In the genomic region with DNA sequence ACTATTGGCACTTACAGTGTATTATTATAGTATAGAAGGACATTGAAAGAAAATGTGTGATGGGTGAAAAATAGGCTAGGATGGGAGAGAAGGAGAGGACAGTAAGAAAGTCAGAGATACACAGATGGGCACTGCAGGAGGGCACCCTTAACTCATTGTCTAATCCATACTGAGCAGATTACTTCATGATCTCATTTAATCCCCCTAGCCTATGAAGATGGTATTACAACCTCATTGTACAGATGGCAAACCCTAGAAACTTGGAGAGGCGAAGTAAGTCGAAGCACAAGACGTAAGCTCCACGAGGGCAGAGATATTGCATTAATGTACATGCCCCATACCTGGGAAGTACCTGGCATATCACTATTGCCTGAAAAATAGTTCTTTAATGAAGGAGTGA, we compare ENCODE assay signal across 9 cellular contexts.
DNase-seq lines count a peak whose midpoint lies in the region; ATAC-seq and TF ChIP-seq lines count a peak whose summit lies in the region.
"Had no signal": no experiment of that assay in that cellular context is flagged by ENCODE, and none has a peak within 500 bp of the region (broad histone marks: within the 10 kb centered on the region; RNA-seq: fewer than 3 reads in every experiment).

No MANE protein-coding gene starts in this region.

- intact Hi-C loops in heart right ventricle (cut with DNase I): no loop called here
- intact Hi-C loops in colonic mucosa (cut with DNase I): no loop called here

- no peaks in the 10 kb centered on the region for H3K36me3 ChIP-seq in cardiac muscle cell
- H3K36me3 ChIP-seq in heart right ventricle: no peaks in the 10 kb centered on the region
- H3K36me3 ChIP-seq in Karpas-422 (ENCODE audit: insufficient read depth, low read length): no peaks in the 10 kb centered on the region
- no peaks in the 10 kb centered on the region for H3K36me3 ChIP-seq in colonic mucosa

- no peaks in the 10 kb centered on the region for H4K20me1 ChIP-seq in Karpas-422 (ENCODE audit: insufficient read depth, low read depth, low read length)

- no peak overlapping the region for H2AFZ ChIP-seq in Karpas-422 (ENCODE audit: low read length)

- TF ChIP-seq CTCF in cardiac muscle cell (IDR thresholded peaks at IDR 0.05; ENCODE audit: low read depth, low read length): peak; percentile 11
- peak in 2 of 9 donors; percentile 9 to 24 for TF ChIP-seq CTCF in heart right ventricle (IDR thresholded peaks at IDR 0.05)
- TF ChIP-seq CTCF in colonic mucosa (IDR thresholded peaks at IDR 0.05): peak; percentile 21

- no peaks in the 10 kb centered on the region for H3K4me1 ChIP-seq in cardiac muscle cell (ENCODE audit: low read depth)
- H3K4me1 ChIP-seq in heart right ventricle: no peaks in the 10 kb centered on the region
- no peaks in the 10 kb centered on the region for H3K4me1 ChIP-seq in Karpas-422 (ENCODE audit: low read length)
- H3K4me1 ChIP-seq in colonic mucosa: no peaks in the 10 kb centered on the region

- H3K4me2 ChIP-seq in Karpas-422 (ENCODE audit: low read depth, low read length, poor library complexity, severe bottlenecking): no peak overlapping the region

- H3K9ac ChIP-seq in Karpas-422 (ENCODE audit: low read length) (no peak overlapping the region), colonic mucosa (ENCODE audit: low read depth in 2 of 2, low read length in 2 of 2) (no peak overlapping the region)

- WGBS in heart right ventricle, 2 donors: 74 to 92% methylated on average over 4 of the region's 4 CpGs

- H3K27ac ChIP-seq in cardiac muscle cell (no peak overlapping the region), heart right ventricle (no peak overlapping the region), Karpas-422 (ENCODE audit: low read length) (no peak overlapping the region), colonic mucosa (no peak overlapping the region)

- H3K9me2 ChIP-seq in Karpas-422 (replicated peaks; ENCODE audit: insufficient read depth, low read length): no peaks in the 10 kb centered on the region

- ATAC-seq in heart right ventricle: no peak
- ATAC-seq in HG03039 (IDR thresholded peaks at IDR 0.05; ENCODE audit: unreplicated experiment): no peak

- H3K4me3 ChIP-seq in cardiac muscle cell: no peak overlapping the region
- no peak overlapping the region for H3K4me3 ChIP-seq in heart right ventricle
- H3K4me3 ChIP-seq in Karpas-422 (ENCODE audit: low read length): no peak overlapping the region
- no peak overlapping the region for H3K4me3 ChIP-seq in colonic mucosa

- no peaks in the 10 kb centered on the region for H3K79me2 ChIP-seq in Karpas-422 (ENCODE audit: low read length)

- H3K9me3 ChIP-seq in cardiac muscle cell (ENCODE audit: low read depth): no peaks in the 10 kb centered on the region
- peaks cover 0 to 5% (median 0%) of the 10 kb centered on the region in 11 donors for H3K9me3 ChIP-seq in heart right ventricle
- H3K9me3 ChIP-seq in Karpas-422 (ENCODE audit: low read length): no peaks in the 10 kb centered on the region
- no peaks in the 10 kb centered on the region for H3K9me3 ChIP-seq in colonic mucosa

- H3K27me3 ChIP-seq in cardiac muscle cell (no peaks in the 10 kb centered on the region), heart right ventricle (no peaks in the 10 kb centered on the region), Karpas-422 (ENCODE audit: low read length) (no peaks in the 10 kb centered on the region), colonic mucosa (no peaks in the 10 kb centered on the region)

- DNase-seq in cardiac muscle cell (ENCODE audit: low read depth in 1 of 2, low spot score in 1 of 2) (peak in 1 of 2 donors; percentile 4), heart right ventricle (no peak), Karpas-422 (peak; percentile 76), colonic mucosa (no peak), cerebellar nuclear complex (lab: John Stamatoyannopoulos, UW) (no peak), amniotic stem cell (lab: John Stamatoyannopoulos, UW) (no peak)
- no peak for DNase-seq in stimulated activated naive CD4-positive, alpha-beta T cell (lab: John Stamatoyannopoulos, UW)
- DNase-seq: DMS79 had no signal
